In genomic region chr3:196969660-196970546, GRCh38 we compare ENCODE assay signal across 8 cellular contexts. TPM values are rescaled to one million over a fixed set of nuclear protein-coding genes. Genes with fewer than 3 reads are reported as not detected.
DNase-seq lines count a peak whose midpoint lies in the region; ATAC-seq and TF ChIP-seq lines count a peak whose summit lies in the region.

No MANE protein-coding gene starts in this region.

- intact Hi-C loops in lower leg skin (cut with DNase I; ENCODE audit: low total_unique reads), result loop anchor here (10.0 kb wide), 1 partner anchor 135 kb away; no protein-coding TSS in a partner anchor

- 20 to 23% methylated on average over 38 to 39 of the region's 100 CpGs for WGBS in lower leg skin, 2 donors

- TF ChIP-seq CTCF in lower leg skin (IDR thresholded peaks at IDR 0.05), result no peak

- no peak for TF ChIP-seq POLR2A in lower leg skin (IDR thresholded peaks at IDR 0.05)

- peak; percentile 23 for DNase-seq in NCI-H1092 treated with DMSO at 0.1 percent for 48 hours (lab: John Stamatoyannopoulos, UW)
- DNase-seq in NCI-H1092 (lab: John Stamatoyannopoulos, UW), result no peak
- peak; percentile 55 for DNase-seq in NCI-H2171 (lab: John Stamatoyannopoulos, UW)
- peak; percentile 80 for DNase-seq in activated CD4-positive, CD25-positive, alpha-beta regulatory T cell treated with anti-CD3 and anti-CD28 coated beads, Interleukin-2, amount 50 U/mL, for 72 hours
- DNase-seq in dermis blood vessel endothelial cell, result peak; percentile 77
- peak in 1 of 2 donors; percentile 88 for DNase-seq in lower leg skin (ENCODE audit: low spot score in 2 of 2)
- peak in 2 of 3 experiments; percentile 27 to 61 for DNase-seq in stimulated activated CD4-positive, alpha-beta T cell treated with anti-CD3 and anti-CD28 coated beads, TNF-alpha, amount 100 ng/mL, for 24 hours (ENCODE audit: low read depth in 3 of 3)

- peak; percentile 51 for ATAC-seq in HG02852 (IDR thresholded peaks at IDR 0.05; ENCODE audit: unreplicated experiment)

- peak overlapping the region; percentile 78 for H3K4me3 ChIP-seq in lower leg skin (ENCODE audit: low read depth, poor library complexity, severe bottlenecking)

RNA-seq across cellular contexts. Expression of gene PIGZ, which starts 1.3 kb away (rescaled TPM):
- 3.9 and 7.0 TPM in 2 replicates for total RNA-seq in dermis blood vessel endothelial cell
- total RNA-seq in lower leg skin, result 1 to 10 TPM; 2.3 to 8.0 (median 4.4) TPM

RNA-seq across cellular contexts. Expression of gene NCBP2, which starts 27.6 kb away (rescaled TPM):
- 65.2 and 65.4 TPM in 2 replicates for total RNA-seq in dermis blood vessel endothelial cell
- total RNA-seq in lower leg skin, result 10 to 100 TPM; 18.8 to 32.9 (median 27.0) TPM

RNA-seq across cellular contexts. Expression of gene MELTF, which starts 59.7 kb away (rescaled TPM):
- total RNA-seq in dermis blood vessel endothelial cell, result 1.8 and 2.0 TPM in 2 replicates
- total RNA-seq in lower leg skin, result 10 to 100 TPM in 3 of 4 donors, 1 to 10 TPM in 1; 6.4 to 57.2 (median 35.7) TPM
